ENCODE assay signal across 2 cellular contexts in genomic region chr16:64083428-64084129, GRCh38.
A peak's percentile ranks its signal among the peaks of the same experiment; 100 is the strongest.
TF ChIP-seq lines count a peak whose summit lies in the region.

No MANE protein-coding gene starts in this region.

TF ChIP-seq in HepG2, 621 proteins besides CTCF, POLR2A, EP300 and RAD21 (continued from another document):
- peak; percentile 84 for TF ChIP-seq USF2 (IDR thresholded peaks at IDR 0.05; ENCODE audit: low read depth, low read length)
- TF ChIP-seq USF2 (CRISPR knock-in tag; IDR thresholded peaks at IDR 0.05; ENCODE audit: borderline replicate concordance) = no peak

TF ChIP-seq in K562, 482 proteins besides CTCF, POLR2A, EP300 and RAD21 (continued from another document):
- peak; percentile 79 for TF ChIP-seq ZNF134 (CRISPR knock-in tag; conservative IDR thresholded peaks at IDR 0.05)
- peak; percentile 82 for TF ChIP-seq TFE3 (CRISPR knock-in tag; IDR thresholded peaks at IDR 0.05)
